22 cellular contexts compared by ENCODE assay signal in the genomic region with DNA sequence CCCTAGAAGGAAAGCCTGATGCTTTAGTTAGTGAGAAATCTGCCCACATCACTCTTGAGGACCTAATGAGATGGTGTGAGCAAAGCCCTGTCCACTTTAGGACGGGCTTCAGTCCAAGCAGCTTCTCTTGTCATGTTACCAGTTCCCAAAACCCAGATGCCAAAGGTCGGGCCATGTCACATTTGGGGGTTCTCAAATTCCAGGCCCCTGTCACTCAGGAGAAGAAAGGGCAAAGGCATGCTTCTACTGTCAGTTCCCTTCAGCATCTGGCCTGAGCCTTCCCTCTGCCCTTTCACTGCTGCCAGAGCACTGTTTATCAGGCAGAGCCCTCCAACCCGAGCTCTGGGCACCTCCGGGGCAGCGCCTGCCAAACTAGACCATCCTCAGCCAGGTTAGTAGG.
DNase-seq lines count a peak whose midpoint lies in the region; ATAC-seq and TF ChIP-seq lines count a peak whose summit lies in the region.
"Had no signal": no experiment of that assay in that cellular context is flagged by ENCODE, and none has a peak within 500 bp of the region (broad histone marks: within the 10 kb centered on the region; RNA-seq: fewer than 3 reads in every experiment).

No MANE protein-coding gene starts in this region.

- dilution Hi-C loops in IMR-90 (cut with HindIII; ENCODE audit: low sequenced_read_pairs, unreplicated experiment): no loop called here

- no peak overlapping the region for H4K91ac ChIP-seq in IMR-90 (ENCODE audit: insufficient read depth, low read depth, low read length)
- no peak overlapping the region for H4K91ac ChIP-seq in trophoblast cell (ENCODE audit: low read depth, low read length)

- H3K9ac ChIP-seq in IMR-90 (ENCODE audit: low read depth, low read length) (no peak overlapping the region), trophoblast cell (ENCODE audit: low read length) (no peak overlapping the region)
- H3K9ac ChIP-seq: BLaER1 treated with 17β-estradiol and CSF1 and Interleukin-3, amounts not matched to agents 10 nM and 100 nM had no signal

- TF ChIP-seq CTCF in GM23338 (conservative IDR thresholded peaks at IDR 0.05; ENCODE audit: low read depth in 2 of 2) (no peak), IMR-90 (conservative IDR thresholded peaks at IDR 0.05; ENCODE audit: low read depth, low read length) (no peak), nephron (IDR thresholded peaks at IDR 0.05; ENCODE audit: unreplicated experiment in 3 of 3) (no peak)

- no CpG with 5 or more reads among the region's 5 CpGs for WGBS in IMR-90 (ENCODE audit: extremely low coverage in 2 of 2, insufficient read length in 1 of 2), 2 experiments
- WGBS in trophoblast cell (ENCODE audit: extremely low coverage, insufficient coverage, insufficient read length): no CpG with 5 or more reads among the region's 5 CpGs
- 87 to 88% methylated on average over 5 of the region's 5 CpGs for WGBS in aorta, 2 donors

- no peaks in the 10 kb centered on the region for H3K36me3 ChIP-seq in GM23338 (ENCODE audit: insufficient read depth)
- no peaks in the 10 kb centered on the region for H3K36me3 ChIP-seq in IMR-90 (ENCODE audit: control insufficient read depth, insufficient read depth, low read length)
- H3K36me3 ChIP-seq in trophoblast cell (ENCODE audit: control insufficient read depth in 1 of 2, insufficient read depth in 2 of 2, low read length in 2 of 2): no peaks in the 10 kb centered on the region
- no peaks in the 10 kb centered on the region for H3K36me3 ChIP-seq in aorta (ENCODE audit: control insufficient read depth in 1 of 2, insufficient read depth in 2 of 2, low read length in 1 of 2)
- H3K36me3 ChIP-seq: BE2C; BLaER1 treated with 17β-estradiol and CSF1 and Interleukin-3, amounts not matched to agents 10 nM and 100 nM had no signal

- no peak overlapping the region for H4K8ac ChIP-seq in IMR-90 (ENCODE audit: low read depth in 2 of 2, low read length in 2 of 2)
- no peak overlapping the region for H4K8ac ChIP-seq in trophoblast cell (ENCODE audit: low read depth, low read length)

- H2BK15ac ChIP-seq in IMR-90 (ENCODE audit: low read depth, low read length): 0 out of 3 replicates have a peak overlapping the region, but pooled peaks have one; percentile 23

- no peak for TF ChIP-seq POLR2A in IMR-90 (IDR thresholded peaks at IDR 0.05; ENCODE audit: low read depth, low read length)

- no peak overlapping the region for H3K27ac ChIP-seq in GM23338 (ENCODE audit: low read depth)
- no peak overlapping the region for H3K27ac ChIP-seq in IMR-90 (ENCODE audit: insufficient read depth, low read length)
- H3K27ac ChIP-seq in trophoblast cell (ENCODE audit: low read depth, low read length): no peak overlapping the region
- no peak overlapping the region for H3K27ac ChIP-seq in aorta (ENCODE audit: low read depth in 1 of 2, low read length in 2 of 2)
- H3K27ac ChIP-seq: BLaER1 treated with 17β-estradiol and CSF1 and Interleukin-3, amounts not matched to agents 10 nM and 100 nM had no signal

- no peak overlapping the region for H2AK9ac ChIP-seq in IMR-90 (replicated peaks; ENCODE audit: low read depth, low read length, poor library complexity)

- H3K27ac Mint-ChIP-seq in GM23338: no peak overlapping the region
- peak overlapping the region in 2 of 3 experiments; percentile 93 to 95 for H3K27ac Mint-ChIP-seq in nephron
- no peak overlapping the region for H3K27ac Mint-ChIP-seq in stimulated activated memory B cell treated with anti-CD40 and anti-IgM and Interleukin-4, amounts not matched to agents 10 μg/mL and 1 μg/mL and 100 μg/mL, for 72 hours
- no peak overlapping the region for H3K27ac Mint-ChIP-seq in activated CD4-positive, alpha-beta memory T cell treated with anti-CD3 and anti-CD28 coated beads, Interleukin-2, amount 10 ng/mL, durations not matched to agents 7 days and 5 days
- H3K27ac Mint-ChIP-seq: CD4-positive, alpha-beta memory T cell had no signal

- H3K23ac ChIP-seq in IMR-90 (ENCODE audit: low read depth, low read length) (no peak overlapping the region), trophoblast cell (ENCODE audit: low read length) (no peak overlapping the region)

- peak overlapping the region; percentile 62 for H2BK12ac ChIP-seq in trophoblast cell (ENCODE audit: low read length)

- H3K14ac ChIP-seq in IMR-90 (replicated peaks; ENCODE audit: low read depth, low read length): no peak overlapping the region
- no peak overlapping the region for H3K14ac ChIP-seq in trophoblast cell (ENCODE audit: low read length)

- H3K4me3 Mint-ChIP-seq in GM23338 (no peak overlapping the region), nephron (no peak overlapping the region)
- no peak overlapping the region for H3K4me3 Mint-ChIP-seq in stimulated activated memory B cell treated with anti-CD40 and anti-IgM and Interleukin-4, amounts not matched to agents 10 μg/mL and 1 μg/mL and 100 μg/mL, for 72 hours
- no peak overlapping the region for H3K4me3 Mint-ChIP-seq in activated CD4-positive, alpha-beta memory T cell treated with anti-CD3 and anti-CD28 coated beads, Interleukin-2, amount 10 ng/mL, durations not matched to agents 7 days and 5 days
- H3K4me3 Mint-ChIP-seq: CD4-positive, alpha-beta memory T cell had no signal

- H3K4ac ChIP-seq in IMR-90 (ENCODE audit: low read depth, low read length): no peak overlapping the region
- no peak overlapping the region for H3K4ac ChIP-seq in trophoblast cell (ENCODE audit: low read depth, low read length)

- H3K9me3 Mint-ChIP-seq in GM23338 (no peaks in the 10 kb centered on the region), nephron (no peaks in the 10 kb centered on the region)
- peaks cover 2% of the 10 kb centered on the region for H3K9me3 Mint-ChIP-seq in stimulated activated memory B cell treated with anti-CD40 and anti-IgM and Interleukin-4, amounts not matched to agents 10 μg/mL and 1 μg/mL and 100 μg/mL, for 72 hours
- H3K9me3 Mint-ChIP-seq in activated CD4-positive, alpha-beta memory T cell treated with anti-CD3 and anti-CD28 coated beads, Interleukin-2, amount 10 ng/mL, durations not matched to agents 7 days and 5 days: peaks cover 5% of the 10 kb centered on the region

- no peak overlapping the region for H4K5ac ChIP-seq in IMR-90 (ENCODE audit: low read depth, low read length)

- in situ Hi-C loops in IMR-90 (cut with MboI; ENCODE audit: low sequenced_read_pairs): no loop called here

- H3K9me1 ChIP-seq in IMR-90 (ENCODE audit: insufficient read depth, low read length): no peaks in the 10 kb centered on the region

- H3K27me3 ChIP-seq in GM23338 (ENCODE audit: insufficient read depth) (no peaks in the 10 kb centered on the region), IMR-90 (ENCODE audit: control insufficient read depth, insufficient read depth, low read length) (no peaks in the 10 kb centered on the region; the same call in 1 of the 2 replicates), trophoblast cell (ENCODE audit: insufficient read depth, low read length) (no peaks in the 10 kb centered on the region), aorta (ENCODE audit: control insufficient read depth in 1 of 2, insufficient read depth in 2 of 2, low read length in 1 of 2) (no peaks in the 10 kb centered on the region)
- H3K27me3 ChIP-seq: BE2C had no signal

- H2BK5ac ChIP-seq in IMR-90 (ENCODE audit: low read depth, low read length, poor library complexity, severe bottlenecking): no peak overlapping the region
- H2BK5ac ChIP-seq in trophoblast cell (ENCODE audit: low read depth, low read length, poor library complexity): no peak overlapping the region

- no peaks in the 10 kb centered on the region for H3K79me1 ChIP-seq in IMR-90 (ENCODE audit: low read depth in 1 of 2, low read length in 2 of 2)
- H3K79me1 ChIP-seq in trophoblast cell (ENCODE audit: low read length): peaks cover 10% of the 10 kb centered on the region

- H2AFZ ChIP-seq in GM23338: peak overlapping the region; percentile 52; the same call in 1 of the 2 replicates
- no peak overlapping the region for H2AFZ ChIP-seq in IMR-90 (replicated peaks; ENCODE audit: low read length, poor library complexity)
- H2AFZ ChIP-seq in trophoblast cell (ENCODE audit: insufficient read depth, low read length, poor library complexity): no peak overlapping the region

- H4K12ac ChIP-seq in trophoblast cell (ENCODE audit: low read depth, low read length): no peak overlapping the region

- no peak overlapping the region for H2BK20ac ChIP-seq in IMR-90 (ENCODE audit: low read depth, low read length)

- H2BK120ac ChIP-seq in IMR-90 (ENCODE audit: low read depth, low read length): no peak overlapping the region
- no peak overlapping the region for H2BK120ac ChIP-seq in trophoblast cell (ENCODE audit: insufficient read depth, low read length, poor library complexity)

- no peak overlapping the region for H3K56ac ChIP-seq in IMR-90 (ENCODE audit: extremely low read depth, insufficient read depth, low read length)

- H2AK5ac ChIP-seq in IMR-90 (ENCODE audit: low read depth, low read length) (no peak overlapping the region), trophoblast cell (ENCODE audit: low read length) (peak overlapping the region; percentile 61)

- POLR2A ChIA-PET in IMR-90 (lab: Charles Lee; ENCODE audit: unreplicated experiment): no interaction called here
- POLR2A ChIA-PET in activated CD4-positive, alpha-beta memory T cell treated with anti-CD3 and anti-CD28 coated beads, Interleukin-2, amount 10 ng/mL, durations not matched to agents 7 days and 5 days (lab: Charles Lee): no interaction called here

- peaks cover 7% of the 10 kb centered on the region; the same call in 1 of the 2 replicates for H3K9me2 ChIP-seq in GM23338 (ENCODE audit: insufficient read depth)

- BruUV-seq in IMR-90 (replicated peaks; lab: Mats Ljungman, UMichigan): no TSS peak

- TF ChIP-seq RAD21 in IMR-90 (IDR thresholded peaks at IDR 0.05; ENCODE audit: low read length): no peak

- H3K4me3 ChIP-seq in GM23338: no peak overlapping the region
- no peak overlapping the region for H3K4me3 ChIP-seq in IMR-90 (ENCODE audit: insufficient read depth, low read depth, low read length)
- H3K4me3 ChIP-seq in trophoblast cell (ENCODE audit: low read depth, low read length): no peak overlapping the region
- no peak overlapping the region for H3K4me3 ChIP-seq in aorta (ENCODE audit: low read length in 2 of 2)
- H3K4me3 ChIP-seq: A549; BLaER1 treated with 17β-estradiol and CSF1 and Interleukin-3, amounts not matched to agents 10 nM and 100 nM had no signal

- H3K4me1 Mint-ChIP-seq in GM23338 (peaks cover 12% of the 10 kb centered on the region), nephron (peaks cover 80% of the 10 kb centered on the region)
- H3K4me1 Mint-ChIP-seq in stimulated activated memory B cell treated with anti-CD40 and anti-IgM and Interleukin-4, amounts not matched to agents 10 μg/mL and 1 μg/mL and 100 μg/mL, for 72 hours: no peaks in the 10 kb centered on the region
- no peaks in the 10 kb centered on the region for H3K4me1 Mint-ChIP-seq in activated CD4-positive, alpha-beta memory T cell treated with anti-CD3 and anti-CD28 coated beads, Interleukin-2, amount 10 ng/mL, durations not matched to agents 7 days and 5 days
- H3K4me1 Mint-ChIP-seq: CD4-positive, alpha-beta memory T cell had no signal

- H3K79me2 ChIP-seq in GM23338 (replicated peaks; ENCODE audit: insufficient read depth) (no peaks in the 10 kb centered on the region), trophoblast cell (ENCODE audit: control insufficient read depth, insufficient read depth, low read length, poor library complexity) (no peaks in the 10 kb centered on the region)

- H4K20me1 ChIP-seq in GM23338 (replicated peaks; ENCODE audit: insufficient read depth) (no peaks in the 10 kb centered on the region), IMR-90 (ENCODE audit: insufficient read depth, low read length) (no peaks in the 10 kb centered on the region)
- H4K20me1 ChIP-seq: BLaER1 treated with 17β-estradiol and CSF1 and Interleukin-3, amounts not matched to agents 10 nM and 100 nM had no signal

- no peak for DNase-seq in GM23338 (ENCODE audit: low spot score)
- DNase-seq in IMR-90: no peak
- no peak for DNase-seq in trophoblast cell
- no peak for DNase-seq in activated CD4-positive, alpha-beta T cell treated with anti-CD3 and anti-CD28 coated beads, Interleukin-2, amount 50 U/mL, for 48 hours
- DNase-seq in activated CD4-positive, alpha-beta memory T cell treated with anti-CD3 and anti-CD28 coated beads, Interleukin-2, amount 10 ng/mL, durations not matched to agents 7 days and 5 days: no peak
- no peak for DNase-seq in aorta
- DNase-seq: 8988T; ACHN; AML-193; BE2C; Calu3; CD4-positive, alpha-beta memory T cell; COR-L47; DMS53; DMS79 treated with DMSO at 0.1 percent for 48 hours; GF-D8; GOT3; HCEC 1CT had no signal

- H3K36me3 Mint-ChIP-seq in GM23338 (ENCODE audit: low read depth) (no peaks in the 10 kb centered on the region), nephron (ENCODE audit: low read depth) (no peaks in the 10 kb centered on the region)
- H3K36me3 Mint-ChIP-seq in stimulated activated memory B cell treated with anti-CD40 and anti-IgM and Interleukin-4, amounts not matched to agents 10 μg/mL and 1 μg/mL and 100 μg/mL, for 72 hours: no peaks in the 10 kb centered on the region
- no peaks in the 10 kb centered on the region for H3K36me3 Mint-ChIP-seq in activated CD4-positive, alpha-beta memory T cell treated with anti-CD3 and anti-CD28 coated beads, Interleukin-2, amount 10 ng/mL, durations not matched to agents 7 days and 5 days (ENCODE audit: low read depth)
- H3K36me3 Mint-ChIP-seq: CD4-positive, alpha-beta memory T cell had no signal

- intact Hi-C loops in IMR-90 (cut with micrococcal nuclease): no loop called here
- intact Hi-C loops in aorta (cut with DNase I): no loop called here

- peaks cover 2% of the 10 kb centered on the region for H3K27me3 Mint-ChIP-seq in GM23338 (ENCODE audit: insufficient read depth, low read depth, poor library complexity)
- H3K27me3 Mint-ChIP-seq in nephron (ENCODE audit: low read depth): peaks cover 3% of the 10 kb centered on the region
- no peaks in the 10 kb centered on the region for H3K27me3 Mint-ChIP-seq in stimulated activated memory B cell treated with anti-CD40 and anti-IgM and Interleukin-4, amounts not matched to agents 10 μg/mL and 1 μg/mL and 100 μg/mL, for 72 hours
- H3K27me3 Mint-ChIP-seq in activated CD4-positive, alpha-beta memory T cell treated with anti-CD3 and anti-CD28 coated beads, Interleukin-2, amount 10 ng/mL, durations not matched to agents 7 days and 5 days: no peaks in the 10 kb centered on the region
- H3K27me3 Mint-ChIP-seq: CD4-positive, alpha-beta memory T cell had no signal

- H3K18ac ChIP-seq in IMR-90 (ENCODE audit: low read depth, low read length) (no peak overlapping the region), trophoblast cell (ENCODE audit: low read length) (no peak overlapping the region)

- H3F3A ChIP-seq in GM23338 (replicated peaks; ENCODE audit: low read depth): no peaks in the 10 kb centered on the region

- H3K9me3 ChIP-seq in IMR-90 (ENCODE audit: control insufficient read depth, insufficient read depth, low read length) (peaks cover 2% of the 10 kb centered on the region; the same call in 1 of the 2 replicates), trophoblast cell (ENCODE audit: insufficient read depth, low read depth, low read length) (peaks cover 2% of the 10 kb centered on the region), aorta (ENCODE audit: control insufficient read depth, low read length) (no peaks in the 10 kb centered on the region)
- H3K9me3 ChIP-seq: A549; BE2C; BLaER1 treated with 17β-estradiol and CSF1 and Interleukin-3, amounts not matched to agents 10 nM and 100 nM had no signal

- CTCF ChIA-PET in IMR-90 (lab: Yijun Ruan, JAX): no interaction called here
- CTCF ChIA-PET in activated CD4-positive, alpha-beta memory T cell treated with anti-CD3 and anti-CD28 coated beads, Interleukin-2, amount 10 ng/mL, durations not matched to agents 7 days and 5 days (lab: Charles Lee): no interaction called here

- H3K4me2 ChIP-seq in GM23338 (no peak overlapping the region), IMR-90 (ENCODE audit: low read depth, low read length) (no peak overlapping the region), trophoblast cell (ENCODE audit: low read length) (no peak overlapping the region)
- H3K4me2 ChIP-seq: A549; BLaER1 treated with 17β-estradiol and CSF1 and Interleukin-3, amounts not matched to agents 10 nM and 100 nM had no signal

- H3K4me1 ChIP-seq in GM23338 (ENCODE audit: insufficient read depth) (peaks cover 3% of the 10 kb centered on the region; the same call in 1 of the 2 replicates), IMR-90 (ENCODE audit: control insufficient read depth, insufficient read depth, low read length) (peaks cover 1% of the 10 kb centered on the region; the same call in 1 of the 2 replicates), trophoblast cell (ENCODE audit: control insufficient read depth in 1 of 2, insufficient read depth in 2 of 2, low read length in 2 of 2) (peaks cover 12% of the 10 kb centered on the region in 2 experiments), aorta (ENCODE audit: control insufficient read depth in 1 of 2, insufficient read depth in 2 of 2, low read length in 2 of 2) (peaks cover 4 to 6% of the 10 kb centered on the region in 2 donors)
- H3K4me1 ChIP-seq: A549, BE2C had no signal

- ATAC-seq in GM23338 (no peak), IMR-90 (ENCODE audit: low read depth) (no peak), aorta (ENCODE audit: low FRiP score) (no peak)
- ATAC-seq in stimulated activated memory B cell treated with anti-CD40 and anti-IgM and Interleukin-4, amounts not matched to agents 10 μg/mL and 1 μg/mL and 100 μg/mL, for 72 hours: no peak

Comparison
In these comparisons a context has a peak if more than half of its experiments do, and no peak if none do; other contexts are left out.
1. H3K27ac Mint-ChIP-seq: peak in nephron (2 of 3); none in GM23338 (single experiment), stimulated activated memory B cell treated with anti-CD40 and anti-IgM and Interleukin-4, amounts not matched to agents 10 μg/mL and 1 μg/mL and 100 μg/mL, for 72 hours (single experiment) and activated CD4-positive, alpha-beta memory T cell treated with anti-CD3 and anti-CD28 coated beads, Interleukin-2, amount 10 ng/mL, durations not matched to agents 7 days and 5 days (single experiment).